In genomic region chr14:72717220-72717619, GRCh38 we compare ENCODE assay signal across 1 cellular context.
A peak's percentile ranks its signal among the peaks of the same experiment; 100 is the strongest.
TF ChIP-seq lines count a peak whose summit lies in the region.

No MANE protein-coding gene starts in this region.

TF ChIP-seq in GM12878, 131 proteins besides CTCF, POLR2A, EP300 and RAD21 (continued from another document):
- TF ChIP-seq NKRF (conservative IDR thresholded peaks at IDR 0.05) (no peak), RUNX3 (IDR thresholded peaks at IDR 0.05; ENCODE audit: low read length) (peak; percentile 25; the same call in 1 of the 2 replicates), NFYA (IDR thresholded peaks at IDR 0.05; ENCODE audit: borderline replicate concordance, low read depth, low read length) (no peak), IRF3 (IDR thresholded peaks at IDR 0.05) (no peak), MYB (IDR thresholded peaks at IDR 0.05; ENCODE audit: borderline replicate concordance, low read depth, low read length) (no peak), MEF2A (IDR thresholded peaks at IDR 0.05; ENCODE audit: insufficient read depth, low read depth, low read length) (no peak), CREM (IDR thresholded peaks at IDR 0.05; ENCODE audit: low read depth) (no peak), ELK1 (IDR thresholded peaks at IDR 0.05; ENCODE audit: low read depth, low read length) (no peak), STAT3 (IDR thresholded peaks at IDR 0.05; ENCODE audit: low read depth, low read length) (no peak), ZNF687 (IDR thresholded peaks at IDR 0.05) (0 out of 2 replicates have a peak, but pooled peaks have one; percentile 32), MEF2B (IDR thresholded peaks at IDR 0.05; ENCODE audit: partially characterized antibody, poor library complexity, severe bottlenecking) (peak; percentile 71), HDAC6 (IDR thresholded peaks at IDR 0.05; ENCODE audit: unreplicated experiment) (no peak), BCL3 (IDR thresholded peaks at IDR 0.05; ENCODE audit: borderline replicate concordance, insufficient read depth, low read depth, low read length, poor library complexity, severe bottlenecking) (no peak), CEBPB (IDR thresholded peaks at IDR 0.05; ENCODE audit: borderline replicate concordance in 1 of 2, low read depth in 2 of 2, low read length in 2 of 2) (no peak), PBX3 (IDR thresholded peaks at IDR 0.05; ENCODE audit: insufficient replicate concordance, low read depth, low read length) (no peak), BHLHE40 (IDR thresholded peaks at IDR 0.05; ENCODE audit: borderline replicate concordance in 1 of 2, low read depth in 2 of 2, low read length in 1 of 2) (peak in 1 of 2 experiments; percentile 30; a peak in 1 of 4 replicates), ATF7 (IDR thresholded peaks at IDR 0.05; ENCODE audit: low read depth) (peak; percentile 11; the same call in 1 of the 2 replicates), NR2F1 (conservative IDR thresholded peaks at IDR 0.05) (no peak), FOXK2 (IDR thresholded peaks at IDR 0.05) (no peak), YBX1 (IDR thresholded peaks at IDR 0.05) (no peak), ZNF622 (IDR thresholded peaks at IDR 0.05) (no peak)
